ENCODE assay signal across 8 cellular contexts in genomic region chr6:36610576-36611336, GRCh38. TPM values are rescaled to one million over a fixed set of nuclear protein-coding genes. Genes with fewer than 3 reads are reported as not detected.
DNase-seq lines count a peak whose midpoint lies in the region; ATAC-seq, FAIRE-seq and TF ChIP-seq lines count a peak whose summit lies in the region.
"Had no signal": no experiment of that assay in that cellular context is flagged by ENCODE, and none has a peak within 500 bp of the region (broad histone marks: within the 10 kb centered on the region; RNA-seq: fewer than 3 reads in every experiment).

No MANE protein-coding gene starts in this region.

- TF ChIP-seq RAD21 in K562 (CRISPR knock-in tag; conservative IDR thresholded peaks at IDR 0.05 in 1 of 2, IDR thresholded peaks at IDR 0.05 in 1 of 2): no peak

- POLR2A ChIA-PET in CD4-positive, alpha-beta T cell (lab: Charles Lee): interaction anchor here (0.7 to 6.1 kb wide), 6 partner anchors 11 to 70 kb away, joined by 3 to 60 read pairs (median 4); partner anchors contain the start of genes SRSF3 and STK38
- POLR2A ChIA-PET in K562 (lab: Yijun Ruan, JAX): interaction anchor here (0.6 to 8.7 kb wide), 18 partner anchors 8 to 563 kb away, joined by 3 to 239 read pairs (median 4); partner anchors contain the start of gene SRSF3

- H3K36me3 Mint-ChIP-seq in CD4-positive, alpha-beta T cell (ENCODE audit: low read depth): peaks cover 82% of the 10 kb centered on the region
- H3K36me3 Mint-ChIP-seq in nephron progenitor cell (ENCODE audit: low read depth): peaks cover 83% of the 10 kb centered on the region

- peak overlapping the region; percentile 65 for H3K27ac Mint-ChIP-seq in CD4-positive, alpha-beta T cell
- peak overlapping the region; percentile 49 for H3K27ac Mint-ChIP-seq in nephron progenitor cell

- WGBS in K562 (ENCODE audit: insufficient coverage, low coverage, missing lambda C conversion rate): 85% methylated on average over 3 of the region's 3 CpGs

- no peaks in the 10 kb centered on the region for H3K27me3 Mint-ChIP-seq in CD4-positive, alpha-beta T cell
- no peaks in the 10 kb centered on the region for H3K27me3 Mint-ChIP-seq in nephron progenitor cell (ENCODE audit: low read depth, poor library complexity)

- no peaks in the 10 kb centered on the region for H3K9me1 ChIP-seq in K562 (ENCODE audit: control insufficient read depth, insufficient read depth, low read length)

- TF ChIP-seq POLR2A in K562 (conservative IDR thresholded peaks at IDR 0.05): no peak

- H3K27me3 ChIP-seq in CD4-positive, alpha-beta T cell (ENCODE audit: control insufficient read depth, insufficient read depth, low read length): no peaks in the 10 kb centered on the region
- no peaks in the 10 kb centered on the region for H3K27me3 ChIP-seq in HUES48 (ENCODE audit: control insufficient read depth, insufficient read depth, low read length)
- no peaks in the 10 kb centered on the region for H3K27me3 ChIP-seq in K562 (ENCODE audit: control insufficient read depth in 2 of 2, insufficient read depth in 2 of 2, low read length in 2 of 2)

- H3K4me1 ChIP-seq in HUES48 (ENCODE audit: control insufficient read depth, insufficient read depth, low read length): no peaks in the 10 kb centered on the region
- no peaks in the 10 kb centered on the region; a peak in 1 of 5 replicates for H3K4me1 ChIP-seq in K562 (replicated peaks in 1 of 2; ENCODE audit: control insufficient read depth in 2 of 2, insufficient read depth in 2 of 2, low read length in 2 of 2)

- no peak for ATAC-seq in CD4-positive, alpha-beta T cell (ENCODE audit: poor library complexity)
- no peak for ATAC-seq in K562
- ATAC-seq in HG03565 (IDR thresholded peaks at IDR 0.05; ENCODE audit: unreplicated experiment): no peak
- ATAC-seq in SK-N-SH treated with all-trans-retinoic acid at 6 μM for 48 hours: no peak

- H3K4me3 ChIP-seq in HUES48 (ENCODE audit: low read depth, low read length) (no peak overlapping the region), K562 (no peak overlapping the region)

- DNase-seq in CD4-positive, alpha-beta T cell: no peak
- no peak for DNase-seq in K562 (ENCODE audit: extremely low read depth in 1 of 4, low spot score in 3 of 4)
- DNase-seq in nephron progenitor cell: no peak
- DNase-seq in inferior parietal cortex (ENCODE audit: extremely low spot score): no peak
- DNase-seq: NCI-H1436 had no signal

- intact Hi-C loops in CD4-positive, alpha-beta T cell (cut with DNase I, micrococcal nuclease): loop anchor here in 1 of 2 experiments (5.0 to 10.0 kb wide), 2 partner anchors 242 to 584 kb away; no protein-coding TSS in a partner anchor
- intact Hi-C loops in K562 (cut with micrococcal nuclease): loop anchor here (10.0 kb wide), 1 partner anchor 394 kb away; the partner anchor contains the start of gene FGD2

- no peaks in the 10 kb centered on the region for H3K9me3 ChIP-seq in CD4-positive, alpha-beta T cell (ENCODE audit: control insufficient read depth, low read length)
- H3K9me3 ChIP-seq in HUES48 (ENCODE audit: control insufficient read depth, insufficient read depth, low read length) (no peaks in the 10 kb centered on the region), K562 (replicated peaks; ENCODE audit: control insufficient read depth, insufficient read depth, low read depth, low read length) (no peaks in the 10 kb centered on the region)

- CTCF ChIA-PET in CD4-positive, alpha-beta T cell (lab: Charles Lee): interaction anchor here (0.6 to 1.2 kb wide), 3 partner anchors 8 to 148 kb away, joined by 3 to 4 read pairs (median 3); no protein-coding TSS in a partner anchor
- CTCF ChIA-PET in K562 (lab: Yijun Ruan, JAX; ENCODE audit: low intra/inter-chr PET ratio): interaction anchor here (0.7 kb wide), 1 partner anchor 112 kb away, joined by 5 read pairs; no protein-coding TSS in a partner anchor

- no peak for FAIRE-seq in K562 (lab: Jason Lieb, UNC)

- H3K4me1 Mint-ChIP-seq in CD4-positive, alpha-beta T cell (ENCODE audit: low read depth): peaks cover 55% of the 10 kb centered on the region
- H3K4me1 Mint-ChIP-seq in nephron progenitor cell: peaks cover 15% of the 10 kb centered on the region

- H4K20me1 ChIP-seq in K562 (replicated peaks; ENCODE audit: control insufficient read depth, insufficient read depth, low read length): peaks cover 22% of the 10 kb centered on the region

- H3K79me2 ChIP-seq in K562 (ENCODE audit: control insufficient read depth, insufficient read depth, low read length): peaks cover 4% of the 10 kb centered on the region; the same call in 1 of the 3 replicates

- in situ Hi-C loops in K562 (cut with MboI): loop anchor here (10.0 kb wide), 1 partner anchor 114 kb away; no protein-coding TSS in a partner anchor

- H3K9ac ChIP-seq in HUES48 (ENCODE audit: low read depth, low read length) (no peak overlapping the region), K562 (ENCODE audit: insufficient read depth in 1 of 2, low read depth in 2 of 2, low read length in 2 of 2) (no peak overlapping the region)

- no peak overlapping the region for H3K4me2 ChIP-seq in K562 (ENCODE audit: insufficient read depth, low read length)

- H3K9me3 Mint-ChIP-seq in CD4-positive, alpha-beta T cell: no peaks in the 10 kb centered on the region
- peaks cover 16% of the 10 kb centered on the region for H3K9me3 Mint-ChIP-seq in nephron progenitor cell

- no TSS peak for BruUV-seq in K562 (replicated peaks; lab: Mats Ljungman, UMichigan)

- TF ChIP-seq EP300 in K562 (IDR thresholded peaks at IDR 0.05; ENCODE audit: low read length): no peak

- no peak overlapping the region for H3K27ac ChIP-seq in CD4-positive, alpha-beta T cell (ENCODE audit: low read depth, low read length)
- peak overlapping the region; percentile 26 for H3K27ac ChIP-seq in HUES48 (ENCODE audit: low read depth, low read length)
- H3K27ac ChIP-seq in K562 (ENCODE audit: extremely low read depth, low read depth, low read length): no peak overlapping the region

- H3K36me3 ChIP-seq in HUES48 (ENCODE audit: control insufficient read depth, insufficient read depth, low read length) (peaks cover 62% of the 10 kb centered on the region), K562 (ENCODE audit: control insufficient read depth, insufficient read depth, low read length) (peaks cover 63% of the 10 kb centered on the region)

- TF ChIP-seq CTCF in CD4-positive, alpha-beta T cell (IDR thresholded peaks at IDR 0.05): no peak
- no peak for TF ChIP-seq CTCF in K562 (IDR thresholded peaks at IDR 0.05 in 2 of 3, conservative IDR thresholded peaks at IDR 0.05 in 1 of 3; ENCODE audit: insufficient read depth in 2 of 3, low read depth in 1 of 3, low read length in 3 of 3)
- TF ChIP-seq CTCF in nephron progenitor cell (IDR thresholded peaks at IDR 0.05): no peak

- H2AFZ ChIP-seq in K562 (ENCODE audit: low read depth, low read length): no peak overlapping the region

- H3K4me3 Mint-ChIP-seq in CD4-positive, alpha-beta T cell: no peak overlapping the region
- H3K4me3 Mint-ChIP-seq in nephron progenitor cell: no peak overlapping the region

TF ChIP-seq in K562, 482 proteins besides CTCF, POLR2A, EP300 and RAD21:
- TF ChIP-seq ZNF324 (CRISPR knock-in tag; IDR thresholded peaks at IDR 0.05): no peak
- no peak for TF ChIP-seq EHMT2 (IDR thresholded peaks at IDR 0.05)
- 0 out of 2 replicates have a peak, but pooled peaks have one; percentile 32 for TF ChIP-seq KAT7 (CRISPR knock-in tag; IDR thresholded peaks at IDR 0.05; ENCODE audit: borderline replicate concordance)
- 0 out of 2 replicates have a peak, but pooled peaks have one; percentile 22 for TF ChIP-seq LCOR (CRISPR knock-in tag; IDR thresholded peaks at IDR 0.05)
- TF ChIP-seq MIER1 (IDR thresholded peaks at IDR 0.05; ENCODE audit: low read depth): no peak
TF ChIP-seq in K562: peak in this region for 2.

TF ChIP-seq in SK-N-SH treated with all-trans-retinoic acid at 6 μM for 48 hours, 23 proteins besides CTCF, POLR2A, EP300 and RAD21 (continues in another document):
- TF ChIP-seq POU6F1 (CRISPR knock-in tag; IDR thresholded peaks at IDR 0.05; ENCODE audit: borderline replicate concordance, low read depth): no peak
- TF ChIP-seq ZFP3 (CRISPR knock-in tag; IDR thresholded peaks at IDR 0.05): no peak
- no peak for TF ChIP-seq OSR1 (CRISPR knock-in tag; IDR thresholded peaks at IDR 0.05)

RNA-seq across cellular contexts. Expression of gene SRSF3, which starts 16.6 kb away (rescaled TPM):
- total RNA-seq in CD4-positive, alpha-beta T cell: 100 to 1,000 TPM; 550 to 556 TPM
- 228 and 415 TPM in 2 replicates for total RNA-seq in K562 (2011; cell fraction: chromatin; rRNA removed; ENCODE audit: low replicate concordance)
- total RNA-seq in K562 (2011; cell fraction: nucleolus; rRNA removed): 155 and 159 TPM in 2 replicates
- total RNA-seq in K562 (2011; cell fraction: nucleoplasm; rRNA removed): 295 and 337 TPM in 2 replicates
- total RNA-seq in K562 (2014; rRNA removed): 251 and 341 TPM in 2 replicates
- total RNA-seq in K562 (2014; rRNA removed; fragmentation: Illumina TruSeq; extraction: Trizol): 537 and 645 TPM in 2 replicates
- 344 and 365 TPM in 2 replicates for total RNA-seq in K562 (2015; rRNA removed; fragmentation: Illumina TruSeq; extraction: Trizol)
- total RNA-seq in K562 (2021): 477 and 495 TPM in 2 replicates
- 333 and 518 TPM in 2 replicates for polyA plus RNA-seq in K562 (2011; rRNA removed)
- 407 and 505 TPM in 2 replicates for polyA plus RNA-seq in K562 (2011; cell fraction: cytosol; rRNA removed)
- 332 and 369 TPM in 2 replicates for polyA plus RNA-seq in K562 (2011; cell fraction: nucleus; rRNA removed)
- polyA plus RNA-seq in K562 (2012): 333 and 367 TPM in 2 replicates
- polyA plus RNA-seq in K562 (2014; fragmentation: Illumina TruSeq; extraction: Trizol): 337 and 448 TPM in 2 replicates
- 1,000 to 10,000 TPM in 1 of 2 experiments, 100 to 1,000 TPM in 1; 955 to 1,200 TPM for polyA plus RNA-seq in K562 (2014; fragmentation: Nextera tagmentation; extraction: Ambion mirVana)
- 534 and 652 TPM in 2 replicates for polyA plus RNA-seq in K562 (2014; rRNA removed)
- 453 and 564 TPM in 2 replicates for polyA minus RNA-seq in K562 (2011; rRNA and poly(A)+ RNA removed)
- polyA minus RNA-seq in K562 (2011; cell fraction: cytosol; rRNA and poly(A)+ RNA removed): 130 and 151 TPM in 2 replicates
- polyA minus RNA-seq in K562 (2011; cell fraction: nucleus; rRNA and poly(A)+ RNA removed): 191 and 286 TPM in 2 replicates
